Comparison of ENCODE assay signal across 8 cellular contexts in genomic region chr1:18949689-18950414, GRCh38. TPM values are rescaled to one million over a fixed set of nuclear protein-coding genes. Genes with fewer than 3 reads are reported as not detected.
A peak's percentile ranks its signal among the peaks of the same experiment; 100 is the strongest.
DNase-seq lines count a peak whose midpoint lies in the region; TF ChIP-seq lines count a peak whose summit lies in the region.

No MANE protein-coding gene starts in this region.

- no peaks in the 10 kb centered on the region for H3K27me3 ChIP-seq in ovary

- H3K36me3 ChIP-seq in ovary, result no peaks in the 10 kb centered on the region

- TF ChIP-seq POLR2A in ovary (IDR thresholded peaks at IDR 0.05), result no peak

- H3K9me3 Mint-ChIP-seq in activated T-helper 2 cell treated with anti-CD3 and anti-CD28 coated beads, Interferon-gamma antibody, Interleukin-2, Interleukin-4, amounts not matched to agents 10 μg/mL and 5 μg/mL and 100 μg/mL, durations not matched to agents 14 hours and 24 hours and 36 hours, result no peaks in the 10 kb centered on the region

- peaks cover 35% of the 10 kb centered on the region for H3K36me3 Mint-ChIP-seq in activated T-helper 2 cell treated with anti-CD3 and anti-CD28 coated beads, Interferon-gamma antibody, Interleukin-2, Interleukin-4, amounts not matched to agents 10 μg/mL and 5 μg/mL and 100 μg/mL, durations not matched to agents 14 hours and 24 hours and 36 hours (ENCODE audit: low read depth)

- H3K27ac Mint-ChIP-seq in activated T-helper 2 cell treated with anti-CD3 and anti-CD28 coated beads, Interferon-gamma antibody, Interleukin-2, Interleukin-4, amounts not matched to agents 10 μg/mL and 5 μg/mL and 100 μg/mL, durations not matched to agents 14 hours and 24 hours and 36 hours, result peak overlapping the region; percentile 96

- TF ChIP-seq CTCF in ovary (IDR thresholded peaks at IDR 0.05), result no peak

- H3K27me3 Mint-ChIP-seq in activated T-helper 2 cell treated with anti-CD3 and anti-CD28 coated beads, Interferon-gamma antibody, Interleukin-2, Interleukin-4, amounts not matched to agents 10 μg/mL and 5 μg/mL and 100 μg/mL, durations not matched to agents 14 hours and 24 hours and 36 hours (ENCODE audit: low read depth), result no peaks in the 10 kb centered on the region

- peak overlapping the region; percentile 73 for H3K4me3 Mint-ChIP-seq in activated T-helper 2 cell treated with anti-CD3 and anti-CD28 coated beads, Interferon-gamma antibody, Interleukin-2, Interleukin-4, amounts not matched to agents 10 μg/mL and 5 μg/mL and 100 μg/mL, durations not matched to agents 14 hours and 24 hours and 36 hours (ENCODE audit: low read depth)

- DNase-seq in activated naive CD4-positive, alpha-beta T cell treated with Interleukin-2 at 50 U/mL for 16 hours, result peak; percentile 37
- DNase-seq in activated naive CD4-positive, alpha-beta T cell (lab: John Stamatoyannopoulos, UW), result no peak
- no peak for DNase-seq in activated T-helper 2 cell treated with anti-CD3 and anti-CD28 coated beads, Interferon-gamma antibody, Interleukin-2, Interleukin-4, amounts not matched to agents 10 μg/mL and 5 μg/mL and 100 μg/mL, durations not matched to agents 14 hours and 24 hours and 36 hours (ENCODE audit: low spot score)
- peak; percentile 70 for DNase-seq in glomerular visceral epithelial cell (ENCODE audit: extremely low spot score)
- peak in 2 of 5 donors; percentile 40 to 56 for DNase-seq in ovary
- DNase-seq in stimulated activated naive CD4-positive, alpha-beta T cell treated with Interleukin-2 at 50 U/mL for 16 hours (lab: John Stamatoyannopoulos, UW), result no peak
- DNase-seq in NCI-H1436 treated with DMSO at 0.1 percent for 48 hours (lab: John Stamatoyannopoulos, UW), result no peak
- no peak for DNase-seq in SKM-1 treated with dmso at 0.1 percent for 144 hours (lab: John Stamatoyannopoulos, UW; ENCODE audit: unreplicated experiment)

- H3K9me3 ChIP-seq in ovary, result no peaks in the 10 kb centered on the region

- 3 to 7% (median 4%) methylated on average over 22 of the region's 22 CpGs for WGBS in ovary, 3 donors

- H3K27ac ChIP-seq in ovary, result peak overlapping the region; percentile 44 to 45

- no peak for TF ChIP-seq EP300 in ovary (IDR thresholded peaks at IDR 0.05)

- intact Hi-C loops in activated T-helper 2 cell treated with anti-CD3 and anti-CD28 coated beads, Interferon-gamma antibody, Interleukin-2, Interleukin-4, amounts not matched to agents 10 μg/mL and 5 μg/mL and 100 μg/mL, durations not matched to agents 14 hours and 24 hours and 36 hours (cut with micrococcal nuclease), result loop anchor here (5.0 kb wide), 3 partner anchors 43 to 257 kb away; no protein-coding TSS in a partner anchor
- intact Hi-C loops in ovary (cut with DNase I), result loop anchor here in 3 of 4 donors (5.0 to 10.0 kb wide), 2 partner anchors 33 to 45 kb away; partner anchors contain the start of gene ALDH4A1 (in 1 of the 3)

- peaks cover 92% of the 10 kb centered on the region for H3K4me1 Mint-ChIP-seq in activated T-helper 2 cell treated with anti-CD3 and anti-CD28 coated beads, Interferon-gamma antibody, Interleukin-2, Interleukin-4, amounts not matched to agents 10 μg/mL and 5 μg/mL and 100 μg/mL, durations not matched to agents 14 hours and 24 hours and 36 hours (ENCODE audit: low read depth)

- H3K4me3 ChIP-seq in ovary, result peak overlapping the region; percentile 0

- H3K4me1 ChIP-seq in ovary (ENCODE audit: insufficient read depth), result peaks cover 14% of the 10 kb centered on the region

RNA-seq across cellular contexts. Expression of gene IFFO2, which starts 6.6 kb away (rescaled TPM):
- total RNA-seq in activated T-helper 2 cell treated with anti-CD3 and anti-CD28 coated beads, Interferon-gamma antibody, Interleukin-2, Interleukin-4, amounts not matched to agents 10 μg/mL and 5 μg/mL and 100 μg/mL, durations not matched to agents 14 hours and 24 hours and 36 hours, result 48.5 and 49.4 TPM in 2 replicates
- total RNA-seq in ovary, result 10 to 100 TPM in 1 of 7 donors, 1 to 10 TPM in 6; 3.6 to 11.2 (median 6.2) TPM
- 1 to 10 TPM; 3.4 to 6.3 TPM for polyA plus RNA-seq in ovary

RNA-seq across cellular contexts. Expression of gene ALDH4A1, which starts 47.5 kb away (rescaled TPM):
- total RNA-seq in activated T-helper 2 cell treated with anti-CD3 and anti-CD28 coated beads, Interferon-gamma antibody, Interleukin-2, Interleukin-4, amounts not matched to agents 10 μg/mL and 5 μg/mL and 100 μg/mL, durations not matched to agents 14 hours and 24 hours and 36 hours, result 4.4 and 5.0 TPM in 2 replicates
- total RNA-seq in ovary, result 10 to 100 TPM in 1 of 7 donors, 1 to 10 TPM in 6; 4.4 to 13.9 (median 8.0) TPM
- 1 to 10 TPM; 2.8 to 9.7 TPM for polyA plus RNA-seq in ovary

Comparison
In these comparisons a context has a peak if more than half of its experiments do, and no peak if none do; other contexts are left out.
1. DNase-seq: peak in activated naive CD4-positive, alpha-beta T cell treated with Interleukin-2 at 50 U/mL for 16 hours (single experiment) and glomerular visceral epithelial cell (single experiment); none in activated naive CD4-positive, alpha-beta T cell (0 of 4), activated T-helper 2 cell treated with anti-CD3 and anti-CD28 coated beads, Interferon-gamma antibody, Interleukin-2, Interleukin-4, amounts not matched to agents 10 μg/mL and 5 μg/mL and 100 μg/mL, durations not matched to agents 14 hours and 24 hours and 36 hours (single experiment), stimulated activated naive CD4-positive, alpha-beta T cell treated with Interleukin-2 at 50 U/mL for 16 hours (single experiment), NCI-H1436 treated with DMSO at 0.1 percent for 48 hours (single experiment) and SKM-1 treated with dmso at 0.1 percent for 144 hours (single experiment).